Comparison of ENCODE assay signal across 17 cellular contexts in genomic region chr4:91936301-91936700, GRCh38.
DNase-seq lines count a peak whose midpoint lies in the region; ATAC-seq and TF ChIP-seq lines count a peak whose summit lies in the region.
"Had no signal": no experiment of that assay in that cellular context is flagged by ENCODE, and none has a peak within 500 bp of the region (broad histone marks: within the 10 kb centered on the region; RNA-seq: fewer than 3 reads in every experiment).

No MANE protein-coding gene starts in this region.

- H3K36me3 ChIP-seq in cardiac muscle cell, result no peaks in the 10 kb centered on the region
- no peaks in the 10 kb centered on the region for H3K36me3 ChIP-seq in left ventricle myocardium inferior
- H3K36me3 ChIP-seq: stomach had no signal

- H3K4me3 ChIP-seq in cardiac muscle cell (no peak overlapping the region), left ventricle myocardium inferior (no peak overlapping the region)
- H3K4me3 ChIP-seq: skin epidermis, stomach had no signal

- no peak for ATAC-seq in HG02870 (IDR thresholded peaks at IDR 0.05; ENCODE audit: unreplicated experiment)

- H3K27ac ChIP-seq in cardiac muscle cell, result no peak overlapping the region
- H3K27ac ChIP-seq in left ventricle myocardium inferior (replicated peaks), result no peak overlapping the region
- H3K27ac ChIP-seq: epithelial cell of prostate, skin epidermis, stomach had no signal

- no peaks in the 10 kb centered on the region for H3K4me1 ChIP-seq in cardiac muscle cell (ENCODE audit: low read depth)
- no peaks in the 10 kb centered on the region for H3K4me1 ChIP-seq in left ventricle myocardium inferior
- H3K4me1 ChIP-seq: stomach had no signal

- intact Hi-C loops in left ventricle myocardium inferior (cut with micrococcal nuclease), result no loop called here

- TF ChIP-seq CTCF in cardiac muscle cell (IDR thresholded peaks at IDR 0.05; ENCODE audit: low read depth, low read length) (no peak), left ventricle myocardium inferior (IDR thresholded peaks at IDR 0.05; ENCODE audit: borderline replicate concordance) (no peak)

- no peaks in the 10 kb centered on the region for H3K9me3 ChIP-seq in cardiac muscle cell (ENCODE audit: low read depth)
- H3K9me3 ChIP-seq in left ventricle myocardium inferior (replicated peaks), result no peaks in the 10 kb centered on the region

- H3K27me3 ChIP-seq in cardiac muscle cell (no peaks in the 10 kb centered on the region), left ventricle myocardium inferior (ENCODE audit: low read depth) (no peaks in the 10 kb centered on the region)
- H3K27me3 ChIP-seq: stomach had no signal

- DNase-seq in cardiac muscle cell (ENCODE audit: low read depth in 1 of 2, low spot score in 1 of 2) (peak; percentile 35 to 87), left ventricle myocardium inferior (no peak), NCI-H69 (lab: John Stamatoyannopoulos, UW) (peak; percentile 43), fibroblast of peridontal ligament (ENCODE audit: extremely low read depth) (peak; percentile 66), A172 (ENCODE audit: low spot score) (no peak), UCSD-AML1 (lab: John Stamatoyannopoulos, UW; ENCODE audit: unreplicated experiment) (no peak)
- no peak for DNase-seq in activated CD4-positive, alpha-beta T cell treated with anti-CD3 and anti-CD28 coated beads, Interleukin-2, amount 50 U/mL, for 1 hour
- DNase-seq: activated CD4-positive, alpha-beta T cell treated with anti-CD3 and anti-CD28 coated beads for 1 hour; cerebellar nuclear complex; HCEC 1CT; Karpas-422; NCI-H524; RPMI8226; stomach had no signal

Comparison
In these comparisons a context has a peak if more than half of its experiments do, and no peak if none do; other contexts are left out.
1. DNase-seq: peak in cardiac muscle cell (2 of 2), NCI-H69 (single experiment) and fibroblast of peridontal ligament (single experiment); none in left ventricle myocardium inferior (single experiment), A172 (single experiment), activated CD4-positive, alpha-beta T cell treated with anti-CD3 and anti-CD28 coated beads, Interleukin-2, amount 50 U/mL, for 1 hour (single experiment) and UCSD-AML1 (single experiment).